13 cellular contexts compared by ENCODE assay signal in the genomic region with DNA sequence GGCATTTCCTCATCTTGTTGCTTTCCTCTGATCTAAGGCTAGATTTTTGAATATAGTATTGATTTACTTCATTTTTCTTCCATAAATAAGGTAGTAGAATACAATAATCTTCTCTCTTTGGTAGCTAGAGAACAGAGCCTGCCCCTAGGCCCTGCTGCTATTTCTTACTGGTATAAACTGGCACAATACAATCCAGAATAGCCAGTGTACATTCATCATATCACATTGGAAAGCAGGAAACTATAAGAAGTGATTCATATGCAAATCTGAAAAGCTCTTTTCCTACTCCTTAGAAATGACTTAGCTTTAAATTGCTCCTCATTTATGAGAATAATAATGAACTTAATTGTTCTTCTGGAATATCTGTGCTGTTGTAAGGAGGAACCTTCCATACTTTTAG.
A peak's percentile ranks its signal among the peaks of the same experiment; 100 is the strongest.
DNase-seq lines count a peak whose midpoint lies in the region; ATAC-seq, FAIRE-seq and TF ChIP-seq lines count a peak whose summit lies in the region.
"Had no signal": no experiment of that assay in that cellular context is flagged by ENCODE, and none has a peak within 500 bp of the region (broad histone marks: within the 10 kb centered on the region; RNA-seq: fewer than 3 reads in every experiment).

No MANE protein-coding gene starts in this region.

- DNase-seq in GM19239 (ENCODE audit: insufficient read length, low spot score) (no peak), HPDE6-E6E7 (ENCODE audit: extremely low spot score) (peak; percentile 7), bronchial epithelial cell (ENCODE audit: low read depth) (peak; percentile 46), foreskin melanocyte (peak; percentile 4), NCI-H146 treated with DMSO at 0.1 percent for 48 hours (lab: John Stamatoyannopoulos, UW; ENCODE audit: unreplicated experiment) (no peak), DMS153 (lab: John Stamatoyannopoulos, UW) (no peak)
- DNase-seq: BE2C; CD4-positive, alpha-beta memory T cell; DMS79 treated with DMSO at 0.1 percent for 48 hours; EL; GF-D8 had no signal

- no peaks in the 10 kb centered on the region for H3K36me3 ChIP-seq in bronchial epithelial cell (ENCODE audit: control insufficient read depth, insufficient read depth, low read length)
- H3K36me3 ChIP-seq: BE2C had no signal

- no peak overlapping the region for H3K4me3 ChIP-seq in bronchial epithelial cell (ENCODE audit: low read depth, low read length)
- H3K4me3 ChIP-seq: A549 had no signal

- ATAC-seq in GM21526 (IDR thresholded peaks at IDR 0.05; ENCODE audit: low FRiP score, unreplicated experiment): no peak
- ATAC-seq: A549 had no signal

- FAIRE-seq in GM19239 (lab: Jason Lieb, UNC) (peak; percentile 33), bronchial epithelial cell (lab: Jason Lieb, UNC) (no peak)
- FAIRE-seq: A549 had no signal

- TF ChIP-seq CTCF in bronchial epithelial cell (IDR thresholded peaks at IDR 0.05; ENCODE audit: insufficient read depth, low read length, severe bottlenecking): no peak

- no peaks in the 10 kb centered on the region for H3K27me3 ChIP-seq in bronchial epithelial cell (ENCODE audit: control insufficient read depth, insufficient read depth, low read length)
- H3K27me3 ChIP-seq: BE2C had no signal

Comparison
In these comparisons a context has a peak if more than half of its experiments do, and no peak if none do; other contexts are left out.
1. DNase-seq: peak in HPDE6-E6E7 (single experiment), bronchial epithelial cell (single experiment) and foreskin melanocyte (single experiment); none in GM19239 (single experiment), NCI-H146 treated with DMSO at 0.1 percent for 48 hours (single experiment) and DMS153 (single experiment).